ENCODE assay signal across 19 cellular contexts in genomic region chr1:219910716-219911115, GRCh38. TPM values are rescaled to one million over a fixed set of nuclear protein-coding genes. Genes with fewer than 3 reads are reported as not detected.
DNase-seq lines count a peak whose midpoint lies in the region; FAIRE-seq and TF ChIP-seq lines count a peak whose summit lies in the region.
"Had no signal": no experiment of that assay in that cellular context is flagged by ENCODE, and none has a peak within 500 bp of the region (broad histone marks: within the 10 kb centered on the region; RNA-seq: fewer than 3 reads in every experiment).

No MANE protein-coding gene starts in this region.

- H3K4me1 ChIP-seq in HEK293 (ENCODE audit: control insufficient read depth, insufficient read depth, low read length) = no peaks in the 10 kb centered on the region
- H3K4me1 ChIP-seq in esophagus squamous epithelium = no peaks in the 10 kb centered on the region

- TF ChIP-seq POLR2A in esophagus squamous epithelium (IDR thresholded peaks at IDR 0.05) = no peak

- 35 to 49% methylated on average over 6 of the region's 6 CpGs for WGBS in esophagus squamous epithelium, 2 donors

- POLR2A ChIA-PET in HEK293 (lab: Yijun Ruan, JAX) = no interaction called here

- intact Hi-C loops in esophagus squamous epithelium (cut with DNase I) = no loop called here

- H3K4me3 ChIP-seq in HEK293 (ENCODE audit: low read depth, low read length) = no peak overlapping the region
- no peak overlapping the region for H3K4me3 ChIP-seq in esophagus squamous epithelium

- peak; percentile 98 for FAIRE-seq in D721Med (lab: Jason Lieb, UNC)
- FAIRE-seq: GM12892 had no signal

- DNase-seq in D721Med (ENCODE audit: insufficient read length, low spot score) = no peak
- DNase-seq in NK-92 (lab: John Stamatoyannopoulos, UW; ENCODE audit: unreplicated experiment) = no peak
- no peak for DNase-seq in esophagus squamous epithelium (lab: John Stamatoyannopoulos, UW)
- no peak for DNase-seq in islet precursor cell
- DNase-seq: C1 segment of cervical spinal cord; Calu3; CD4-positive, alpha-beta memory T cell; COR-L47; DMS153; DND-41; GOT3; H7; HCEC 1CT; HFFc6 had no signal

- H3K27me3 ChIP-seq in esophagus squamous epithelium = no peaks in the 10 kb centered on the region

- CTCF ChIA-PET in HEK293 (lab: Yijun Ruan, JAX) = no interaction called here

- TF ChIP-seq CTCF in D721Med (IDR thresholded peaks at IDR 0.05; ENCODE audit: insufficient read depth, missing control alignments) (no peak), HEK293 (tag by site-specific recombination; IDR thresholded peaks at IDR 0.05) (no peak), VCaP (conservative IDR thresholded peaks at IDR 0.05) (no peak), esophagus squamous epithelium (IDR thresholded peaks at IDR 0.05) (no peak)

- H3K27ac ChIP-seq in HEK293 (ENCODE audit: extremely low read depth, low read depth, low read length) (no peak overlapping the region), VCaP (peak overlapping the region; percentile 4; the same call in 1 of the 2 replicates), esophagus squamous epithelium (no peak overlapping the region)

- peaks cover 0 to 7% of the 10 kb centered on the region in 2 experiments; a peak in 1 of 3 replicates for H3K36me3 ChIP-seq in HEK293 (ENCODE audit: control insufficient read depth in 2 of 2, insufficient read depth in 1 of 2, low read length in 2 of 2)
- no peaks in the 10 kb centered on the region for H3K36me3 ChIP-seq in esophagus squamous epithelium

- H3K9me3 ChIP-seq in HEK293 (ENCODE audit: control insufficient read depth, insufficient read depth, low read depth, low read length) (no peaks in the 10 kb centered on the region), esophagus squamous epithelium (no peaks in the 10 kb centered on the region)

TF ChIP-seq in HEK293, 187 proteins besides CTCF, POLR2A, EP300 and RAD21:
- no peak for TF ChIP-seq YY2 (tag by site-specific recombination; IDR thresholded peaks at IDR 0.05)
- TF ChIP-seq, protein P1, sequence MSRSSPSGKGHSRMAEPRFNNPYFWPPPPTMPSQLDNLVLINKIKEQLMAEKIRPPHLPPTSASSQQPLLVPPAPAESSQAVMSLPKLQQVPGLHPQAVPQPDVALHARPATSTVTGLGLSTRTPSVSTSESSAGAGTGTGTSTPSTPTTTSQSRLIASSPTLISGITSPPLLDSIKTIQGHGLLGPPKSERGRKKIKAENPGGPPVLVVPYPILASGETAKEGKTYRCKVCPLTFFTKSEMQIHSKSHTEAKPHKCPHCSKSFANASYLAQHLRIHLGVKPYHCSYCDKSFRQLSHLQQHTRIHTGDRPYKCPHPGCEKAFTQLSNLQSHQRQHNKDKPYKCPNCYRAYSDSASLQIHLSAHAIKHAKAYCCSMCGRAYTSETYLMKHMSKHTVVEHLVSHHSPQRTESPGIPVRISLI (tag by site-specific recombination; IDR thresholded peaks at IDR 0.05) = 0 out of 2 replicates have a peak, but pooled peaks have one; percentile 31

RNA-seq across cellular contexts. Expression of gene SLC30A10, which starts 17.6 kb away (rescaled TPM):
- total RNA-seq in esophagus squamous epithelium = not detected
- total RNA-seq: A172; A673; Calu3; CD4-positive, alpha-beta memory T cell; HFFc6 had no signal
